Comparison of ENCODE assay signal across 9 cellular contexts in genomic region chr3:142724682-142725351, GRCh38. TPM values are rescaled to one million over a fixed set of nuclear protein-coding genes. Genes with fewer than 3 reads are reported as not detected.
DNase-seq lines count a peak whose midpoint lies in the region; FAIRE-seq and TF ChIP-seq lines count a peak whose summit lies in the region.
"Had no signal": no experiment of that assay in that cellular context is flagged by ENCODE, and none has a peak within 500 bp of the region (broad histone marks: within the 10 kb centered on the region; RNA-seq: fewer than 3 reads in every experiment).

No MANE protein-coding gene starts in this region.

- peak overlapping the region; percentile 74 to 93 (median 89) for H3K4me3 ChIP-seq in fibroblast of lung (replicated peaks in 1 of 4; ENCODE audit: control extremely low read depth in 1 of 4, insufficient read depth in 1 of 4, low read depth in 3 of 4, low read length in 4 of 4)
- H3K4me3 ChIP-seq in muscle layer of colon (ENCODE audit: low read depth in 1 of 2, low read length in 2 of 2): peak overlapping the region; percentile 92 to 96
- H3K4me3 ChIP-seq in transverse colon: peak overlapping the region; percentile 33 to 87 (median 77)

- peaks cover 6% of the 10 kb centered on the region for H3K79me2 ChIP-seq in fibroblast of lung (ENCODE audit: control insufficient read depth, insufficient read depth, low read length)

- peaks cover 14% of the 10 kb centered on the region for H3K4me1 Mint-ChIP-seq in activated CD4-positive, alpha-beta memory T cell treated with anti-CD3 and anti-CD28 coated beads for 36 hours (ENCODE audit: low read depth)

- TF ChIP-seq CTCF in fibroblast of lung (conservative IDR thresholded peaks at IDR 0.05 in 1 of 2, IDR thresholded peaks at IDR 0.05 in 1 of 2; ENCODE audit: low read depth in 1 of 2, low read length in 2 of 2) (peak in 1 of 2 donors; percentile 11), transverse colon (IDR thresholded peaks at IDR 0.05) (no peak)

- WGBS in transverse colon (ENCODE audit: low coverage in 1 of 2), 2 donors: 8 to 24% methylated on average over 2 to 35 of the region's 35 CpGs

- H4K20me1 ChIP-seq in fibroblast of lung (ENCODE audit: control insufficient read depth, extremely low read depth, insufficient read depth, low read length): no peaks in the 10 kb centered on the region

- H3K36me3 ChIP-seq in ES-I3 (ENCODE audit: insufficient read depth, low read length) (no peaks in the 10 kb centered on the region), fibroblast of lung (ENCODE audit: control insufficient read depth, insufficient read depth, low read length) (no peaks in the 10 kb centered on the region), muscle layer of colon (ENCODE audit: insufficient read depth, low read length) (no peaks in the 10 kb centered on the region), transverse colon (no peaks in the 10 kb centered on the region)

- H3K27ac Mint-ChIP-seq in activated CD4-positive, alpha-beta memory T cell treated with anti-CD3 and anti-CD28 coated beads for 36 hours: peak overlapping the region; percentile 65

- CTCF ChIA-PET in activated CD4-positive, alpha-beta memory T cell treated with anti-CD3 and anti-CD28 coated beads for 36 hours (lab: Charles Lee): interaction anchor here (0.7 to 1.3 kb wide), 3 partner anchors 11 to 278 kb away, joined by 3 read pairs; no protein-coding TSS in a partner anchor

- intact Hi-C loops in activated CD4-positive, alpha-beta memory T cell treated with anti-CD3 and anti-CD28 coated beads for 36 hours (cut with micrococcal nuclease): loop anchor here (1.0 to 5.0 kb wide), 4 partner anchors 129 to 279 kb away; partner anchors contain the start of genes ATR and PLS1
- intact Hi-C loops in transverse colon (cut with DNase I; ENCODE audit: low total_unique reads): no loop called here

- in situ Hi-C loops in transverse colon (cut with MboI; ENCODE audit: low pct_ligation_motif_present in 1 of 4, low pct_unique_long_range_greater_than_20kb in 1 of 4, low sequenced_read_pairs in 3 of 4): no loop called here

- peak overlapping the region; percentile 86 for H2AFZ ChIP-seq in fibroblast of lung (ENCODE audit: low read length)

- peak overlapping the region; percentile 87 for H3K4me2 ChIP-seq in fibroblast of lung (ENCODE audit: extremely low read depth, insufficient read depth, low read length)

- H3K36me3 Mint-ChIP-seq in activated CD4-positive, alpha-beta memory T cell treated with anti-CD3 and anti-CD28 coated beads for 36 hours: peaks cover 2% of the 10 kb centered on the region

- peak overlapping the region; percentile 85 for H3K4me3 Mint-ChIP-seq in activated CD4-positive, alpha-beta memory T cell treated with anti-CD3 and anti-CD28 coated beads for 36 hours

- peaks cover 12% of the 10 kb centered on the region for H3K27me3 Mint-ChIP-seq in activated CD4-positive, alpha-beta memory T cell treated with anti-CD3 and anti-CD28 coated beads for 36 hours

- no peak for TF ChIP-seq EP300 in transverse colon (IDR thresholded peaks at IDR 0.05; ENCODE audit: low read depth)

- FAIRE-seq in H54 (lab: Jason Lieb, UNC): peak; percentile 86
- FAIRE-seq: endometrium had no signal

- H3K4me1 ChIP-seq in ES-I3 (ENCODE audit: insufficient read depth, low read length): no peaks in the 10 kb centered on the region; the same call in 1 of the 2 replicates
- H3K4me1 ChIP-seq in fibroblast of lung (ENCODE audit: control insufficient read depth, extremely low read depth, insufficient read depth, low read length): no peaks in the 10 kb centered on the region
- peaks cover 7% of the 10 kb centered on the region for H3K4me1 ChIP-seq in muscle layer of colon (ENCODE audit: insufficient read depth, low read length)
- peaks cover 0 to 17% (median 9%) of the 10 kb centered on the region in 4 donors for H3K4me1 ChIP-seq in transverse colon

- H3K9me3 ChIP-seq in ES-I3 (ENCODE audit: control insufficient read depth, insufficient read depth, low read length): no peaks in the 10 kb centered on the region
- H3K9me3 ChIP-seq in fibroblast of lung (ENCODE audit: control insufficient read depth, insufficient read depth, low read depth, low read length): no peaks in the 10 kb centered on the region
- no peaks in the 10 kb centered on the region for H3K9me3 ChIP-seq in muscle layer of colon (ENCODE audit: low read length)
- no peaks in the 10 kb centered on the region for H3K9me3 ChIP-seq in transverse colon

- no peaks in the 10 kb centered on the region for H3K9me3 Mint-ChIP-seq in activated CD4-positive, alpha-beta memory T cell treated with anti-CD3 and anti-CD28 coated beads for 36 hours

- H3K9ac ChIP-seq in ES-I3 (ENCODE audit: low read depth, low read length) (peak overlapping the region; percentile 94), fibroblast of lung (ENCODE audit: insufficient read depth, low read length) (peak overlapping the region; percentile 90), muscle layer of colon (ENCODE audit: low read length) (peak overlapping the region; percentile 81)

- H3K27ac ChIP-seq in fibroblast of lung (ENCODE audit: insufficient read depth, low read length) (peak overlapping the region; percentile 81), muscle layer of colon (ENCODE audit: low read depth, low read length) (peak overlapping the region; percentile 80), transverse colon (peak overlapping the region; percentile 86 to 88 (median 87))

- no peaks in the 10 kb centered on the region for H3K27me3 ChIP-seq in fibroblast of lung (ENCODE audit: control insufficient read depth, insufficient read depth, low read length)
- H3K27me3 ChIP-seq in muscle layer of colon (ENCODE audit: control insufficient read depth in 1 of 2, insufficient read depth in 2 of 2, low read length in 2 of 2): no peaks in the 10 kb centered on the region
- peaks cover 28% of the 10 kb centered on the region for H3K27me3 ChIP-seq in transverse colon

- POLR2A ChIA-PET in activated CD4-positive, alpha-beta memory T cell treated with anti-CD3 and anti-CD28 coated beads for 36 hours (lab: Charles Lee): interaction anchor here (0.6 to 1.8 kb wide), 4 partner anchors 41 to 218 kb away, joined by 3 to 6 read pairs (median 4); partner anchors contain the start of genes ATR and PLS1

- peak; percentile 44 for DNase-seq in H54 (ENCODE audit: insufficient read length, low spot score)
- peak; percentile 82 for DNase-seq in NCI-H1105 treated with DMSO at 0.1 percent for 48 hours (lab: John Stamatoyannopoulos, UW)
- no peak for DNase-seq in activated CD4-positive, alpha-beta memory T cell treated with anti-CD3 and anti-CD28 coated beads for 36 hours
- peak in 1 of 2 donors; percentile 40 for DNase-seq in fibroblast of lung (ENCODE audit: low read depth in 2 of 2)
- peak; percentile 15 for DNase-seq in transverse colon
- no peak for DNase-seq in activated CD4-positive, CD25-positive, alpha-beta regulatory T cell (lab: John Stamatoyannopoulos, UW)

- TF ChIP-seq POLR2A in H54 (IDR thresholded peaks at IDR 0.05; ENCODE audit: low read depth, low read length): no peak; the same call in 1 of the 2 replicates
- no peak for TF ChIP-seq POLR2A in transverse colon (IDR thresholded peaks at IDR 0.05)

RNA-seq across cellular contexts. Expression of gene TRPC1, which starts 1.0 kb away (rescaled TPM):
- total RNA-seq in activated CD4-positive, alpha-beta memory T cell treated with anti-CD3 and anti-CD28 coated beads for 36 hours: 1 to 10 TPM; 2.8 to 3.8 TPM
- total RNA-seq in fibroblast of lung (43.1 and 56.5 TPM in 2 replicates), transverse colon (10 to 100 TPM in 1 of 4 donors, 1 to 10 TPM in 2, under 1 TPM in 1; 0.75 to 11.7 (median 4.6) TPM)
- polyA plus RNA-seq in fibroblast of lung: 11.3 and 13.0 TPM in 2 replicates
- polyA plus RNA-seq in fibroblast of lung (2012): 5.2 and 6.9 TPM in 2 replicates
- polyA minus RNA-seq in fibroblast of lung (ENCODE audit: low replicate concordance): 4.1 and 6.9 TPM in 2 replicates

Comparison
In these comparisons a context has a peak if more than half of its experiments do, and no peak if none do; other contexts are left out.
1. DNase-seq: peak in H54 (single experiment), NCI-H1105 treated with DMSO at 0.1 percent for 48 hours (single experiment) and transverse colon (single experiment); none in activated CD4-positive, alpha-beta memory T cell treated with anti-CD3 and anti-CD28 coated beads for 36 hours (single experiment) and activated CD4-positive, CD25-positive, alpha-beta regulatory T cell (0 of 4).
2. Peak in every context shown above with its lines, with median percentiles within 50 percentile points of each other: H3K9ac ChIP-seq, H3K27ac ChIP-seq and H3K4me3 ChIP-seq.